8 cellular contexts compared by ENCODE assay signal in genomic region chr1:16236091-16236494, GRCh38. TPM values are rescaled to one million over a fixed set of nuclear protein-coding genes. Genes with fewer than 3 reads are reported as not detected.
DNase-seq lines count a peak whose midpoint lies in the region; ATAC-seq and TF ChIP-seq lines count a peak whose summit lies in the region.

No MANE protein-coding gene starts in this region.

- H3K27ac ChIP-seq in IMR-90 (ENCODE audit: insufficient read depth, low read length) (no peak overlapping the region), layer of hippocampus (ENCODE audit: low read depth, low read length) (peak overlapping the region; percentile 47)

- ATAC-seq in GM21528 (IDR thresholded peaks at IDR 0.05; ENCODE audit: low FRiP score, unreplicated experiment) (peak; percentile 42), IMR-90 (ENCODE audit: low read depth) (peak; percentile 9)

- no peak overlapping the region for H2BK5ac ChIP-seq in IMR-90 (ENCODE audit: low read depth, low read length, poor library complexity, severe bottlenecking)

- no peak overlapping the region for H2BK120ac ChIP-seq in IMR-90 (ENCODE audit: low read depth, low read length)

- peaks cover 10% of the 10 kb centered on the region for H3K4me1 ChIP-seq in IMR-90 (ENCODE audit: control insufficient read depth, insufficient read depth, low read length)

- intact Hi-C loops in IMR-90 (cut with micrococcal nuclease), result loop anchor here (2.0 kb wide), 1 partner anchor 19 kb away; no protein-coding TSS in a partner anchor

- WGBS in IMR-90 (ENCODE audit: extremely low coverage in 2 of 2, insufficient read length in 1 of 2), 2 experiments, result no CpG with 5 or more reads among the region's 5 CpGs

- peak overlapping the region; percentile 96 for H3K4me2 ChIP-seq in IMR-90 (ENCODE audit: low read depth, low read length)

- no peak overlapping the region for H2BK15ac ChIP-seq in IMR-90 (ENCODE audit: low read depth, low read length)

- peak overlapping the region; percentile 92 for H3K4ac ChIP-seq in IMR-90 (ENCODE audit: low read depth, low read length)

- no peak overlapping the region; the same call in 1 of the 2 replicates for H3K14ac ChIP-seq in IMR-90 (replicated peaks; ENCODE audit: low read depth, low read length)

- no peak overlapping the region for H2BK20ac ChIP-seq in IMR-90 (ENCODE audit: low read depth, low read length)

- in situ Hi-C loops in IMR-90 (cut with MboI; ENCODE audit: low sequenced_read_pairs), result no loop called here
- in situ Hi-C loops in astrocyte of the cerebellum (cut with HindIII; ENCODE audit: low sequenced_read_pairs), result no loop called here

- dilution Hi-C loops in IMR-90 (cut with HindIII; ENCODE audit: low sequenced_read_pairs, unreplicated experiment), result no loop called here

- POLR2A ChIA-PET in IMR-90 (lab: Charles Lee; ENCODE audit: unreplicated experiment), result interaction anchor here (0.7 kb wide), 1 partner anchor 18 kb away, joined by 21 read pairs; no protein-coding TSS in a partner anchor

- no peak overlapping the region for H3K9ac ChIP-seq in IMR-90 (ENCODE audit: low read depth, low read length)

- no peak overlapping the region for H3K18ac ChIP-seq in IMR-90 (ENCODE audit: low read depth, low read length)

- peak overlapping the region; percentile 95 for H2AFZ ChIP-seq in IMR-90 (replicated peaks; ENCODE audit: low read length, poor library complexity)

- CTCF ChIA-PET in IMR-90 (lab: Yijun Ruan, JAX), result interaction anchor here (1.7 kb wide), 1 partner anchor 12 kb away, joined by 3 read pairs; no protein-coding TSS in a partner anchor

- BruUV-seq in IMR-90 (replicated peaks; lab: Mats Ljungman, UMichigan), result no TSS peak

- H3K4me3 ChIP-seq in IMR-90 (ENCODE audit: insufficient read depth, low read depth, low read length), result peak overlapping the region; percentile 71
- H3K4me3 ChIP-seq in astrocyte of the cerebellum (ENCODE audit: low read depth, low read length), result peak overlapping the region; percentile 64

- H3K56ac ChIP-seq in IMR-90 (ENCODE audit: extremely low read depth, insufficient read depth, low read length), result no peak overlapping the region; the same call in 1 of the 2 replicates

- H3K36me3 ChIP-seq in IMR-90 (ENCODE audit: control insufficient read depth, insufficient read depth, low read length), result no peaks in the 10 kb centered on the region

- H3K23ac ChIP-seq in IMR-90 (ENCODE audit: low read depth, low read length), result peak overlapping the region; percentile 86

- TF ChIP-seq RAD21 in IMR-90 (IDR thresholded peaks at IDR 0.05; ENCODE audit: low read length), result no peak

- H4K8ac ChIP-seq in IMR-90 (ENCODE audit: low read depth in 2 of 2, low read length in 2 of 2), result peak overlapping the region; percentile 53 to 98; a peak in 2 of 4 replicates

- H2AK9ac ChIP-seq in IMR-90 (replicated peaks; ENCODE audit: low read depth, low read length, poor library complexity), result peak overlapping the region; percentile 98

- H3K9me3 ChIP-seq in IMR-90 (ENCODE audit: control insufficient read depth, insufficient read depth, low read length), result no peaks in the 10 kb centered on the region

- 0 out of 2 replicates have a peak, but pooled peaks have one; percentile 6 for TF ChIP-seq CTCF in IMR-90 (conservative IDR thresholded peaks at IDR 0.05; ENCODE audit: low read depth, low read length)
- no peak for TF ChIP-seq CTCF in astrocyte of the cerebellum (IDR thresholded peaks at IDR 0.05; ENCODE audit: low read depth, low read length, missing control alignments)

- H2AK5ac ChIP-seq in IMR-90 (ENCODE audit: low read depth, low read length), result peak overlapping the region; percentile 80

- DNase-seq in Daoy (ENCODE audit: low read depth), result peak; percentile 50
- peak; percentile 18 for DNase-seq in IMR-90
- no peak for DNase-seq in astrocyte of the cerebellum (ENCODE audit: low read depth)
- peak in 2 of 3 experiments; percentile 27 to 31 for DNase-seq in stimulated activated CD4-positive, alpha-beta T cell treated with anti-CD3 and anti-CD28 coated beads, TNF-alpha, amount 100 ng/mL, for 4 hours (ENCODE audit: low read depth in 3 of 3)
- no peak for DNase-seq in SK-N-DZ (ENCODE audit: low spot score)

- 0 out of 2 replicates have a peak overlapping the region, but pooled peaks have one; percentile 66 for H4K91ac ChIP-seq in IMR-90 (ENCODE audit: insufficient read depth, low read depth, low read length)

- TF ChIP-seq POLR2A in IMR-90 (IDR thresholded peaks at IDR 0.05; ENCODE audit: low read depth, low read length) (no peak), Raji (IDR thresholded peaks at IDR 0.05; ENCODE audit: insufficient read depth, low read depth, low read length) (peak; percentile 49; the same call in 1 of the 2 replicates)

- H4K5ac ChIP-seq in IMR-90 (ENCODE audit: low read depth, low read length), result no peak overlapping the region

- H3K27me3 ChIP-seq in IMR-90 (ENCODE audit: control insufficient read depth, insufficient read depth, low read length) (no peaks in the 10 kb centered on the region), layer of hippocampus (ENCODE audit: control insufficient read depth, insufficient read depth, low read length) (no peaks in the 10 kb centered on the region)

- 0 out of 2 replicates have a peak, but pooled peaks cover 6% of the 10 kb centered on the region for H3K9me1 ChIP-seq in IMR-90 (ENCODE audit: insufficient read depth, low read length)

- H3K79me1 ChIP-seq in IMR-90 (ENCODE audit: low read depth in 1 of 2, low read length in 2 of 2), result peaks cover 0 to 9% of the 10 kb centered on the region in 2 experiments; a peak in 2 of 4 replicates

- no peaks in the 10 kb centered on the region for H4K20me1 ChIP-seq in IMR-90 (ENCODE audit: insufficient read depth, low read length)

TF ChIP-seq in IMR-90, 13 proteins besides CTCF, POLR2A, EP300 and RAD21:
- TF ChIP-seq SMC3 (IDR thresholded peaks at IDR 0.05; ENCODE audit: low read depth, low read length), result no peak
- TF ChIP-seq MAFK (IDR thresholded peaks at IDR 0.05; ENCODE audit: low read depth, low read length), result no peak
- no peak for TF ChIP-seq ELK1 (IDR thresholded peaks at IDR 0.05; ENCODE audit: borderline replicate concordance, low read depth, low read length)
- TF ChIP-seq CEBPB (IDR thresholded peaks at IDR 0.05; ENCODE audit: low read depth, low read length), result no peak
- no peak for TF ChIP-seq RCOR1 (IDR thresholded peaks at IDR 0.05; ENCODE audit: insufficient replicate concordance, low read length)
- no peak for TF ChIP-seq USF2 (IDR thresholded peaks at IDR 0.05; ENCODE audit: low read depth, low read length)
- no peak for TF ChIP-seq NFE2L2 (IDR thresholded peaks at IDR 0.05; ENCODE audit: low read depth, low read length)
- TF ChIP-seq CHD1 (IDR thresholded peaks at IDR 0.05; ENCODE audit: low read depth, low read length), result no peak
- TF ChIP-seq RFX5 (IDR thresholded peaks at IDR 0.05; ENCODE audit: low read depth, low read length), result no peak
- TF ChIP-seq FOS (IDR thresholded peaks at IDR 0.05; ENCODE audit: low read depth, low read length), result no peak
- TF ChIP-seq MAZ (IDR thresholded peaks at IDR 0.05; ENCODE audit: borderline replicate concordance, low read depth, low read length), result no peak
- no peak for TF ChIP-seq BHLHE40 (IDR thresholded peaks at IDR 0.05; ENCODE audit: low read depth, low read length)
- TF ChIP-seq MXI1 (IDR thresholded peaks at IDR 0.05; ENCODE audit: borderline replicate concordance, low read depth, low read length), result no peak

RNA-seq across cellular contexts. Expression of gene CPLANE2, which starts 0.9 kb away (rescaled TPM):
- 2.6 and 21.4 TPM in 2 replicates for total RNA-seq in Daoy (2014; rRNA removed; shearing (Covaris generic))
- total RNA-seq in IMR-90 (2012; rRNA removed), result 3.2 and 3.3 TPM in 2 replicates
- polyA plus RNA-seq in IMR-90 (2012; rRNA removed), result 5.8 and 7.5 TPM in 2 replicates
- polyA plus RNA-seq in IMR-90 (2012; cell fraction: cytosol; rRNA removed), result 3.2 and 10.3 TPM in 2 replicates
- 3.8 and 21.9 TPM in 2 replicates for polyA plus RNA-seq in IMR-90 (2012; cell fraction: nucleus; rRNA removed; ENCODE audit: low replicate concordance)
- polyA plus RNA-seq in SK-N-DZ (2014; cell fraction: cytosol; rRNA removed), result 2.0 and 2.8 TPM in 2 replicates
- polyA plus RNA-seq in SK-N-DZ (2014; cell fraction: nucleus; rRNA removed), result 1.5 and 2.3 TPM in 2 replicates

RNA-seq across cellular contexts. Expression of gene ARHGEF19, which starts 23.6 kb away (rescaled TPM):
- total RNA-seq in Daoy (2014; rRNA removed; shearing (Covaris generic)), result 2.4 and 4.2 TPM in 2 replicates
- total RNA-seq in IMR-90 (2012; rRNA removed), result 3.3 and 4.5 TPM in 2 replicates
- polyA plus RNA-seq in IMR-90 (2012; rRNA removed), result 16.8 and 17.2 TPM in 2 replicates
- polyA plus RNA-seq in IMR-90 (2012; cell fraction: cytosol; rRNA removed), result 13.6 and 18.3 TPM in 2 replicates
- polyA plus RNA-seq in IMR-90 (2012; cell fraction: nucleus; rRNA removed; ENCODE audit: low replicate concordance), result 34.8 and 65.2 TPM in 2 replicates
- 9.4 and 19.9 TPM in 2 replicates for polyA plus RNA-seq in SK-N-DZ (2014; cell fraction: cytosol; rRNA removed)
- polyA plus RNA-seq in SK-N-DZ (2014; cell fraction: nucleus; rRNA removed), result 41.7 and 43.1 TPM in 2 replicates

Comparison
In these comparisons a context has a peak if more than half of its experiments do, and no peak if none do; other contexts are left out.
1. DNase-seq: peak in Daoy (single experiment), IMR-90 (single experiment) and stimulated activated CD4-positive, alpha-beta T cell treated with anti-CD3 and anti-CD28 coated beads, TNF-alpha, amount 100 ng/mL, for 4 hours (2 of 3); none in astrocyte of the cerebellum (single experiment) and SK-N-DZ (single experiment).